ENCODE assay signal across 1 cellular context in genomic region chr7:149816267-149816751, GRCh38.
TF ChIP-seq lines count a peak whose summit lies in the region.

No MANE protein-coding gene starts in this region.

TF ChIP-seq in GM23338, 12 proteins besides CTCF, POLR2A, EP300 and RAD21 (continued from another document):
- TF ChIP-seq ZNF462 (CRISPR knock-in tag; IDR thresholded peaks at IDR 0.05), result no peak
